ENCODE assay signal across 15 cellular contexts in genomic region chr2:213545481-213545880, GRCh38.
"Had no signal": no experiment of that assay in that cellular context is flagged by ENCODE, and none has a peak within 500 bp of the region (broad histone marks: within the 10 kb centered on the region; RNA-seq: fewer than 3 reads in every experiment).

No MANE protein-coding gene starts in this region.

- H3K27ac ChIP-seq: brain microvascular endothelial cell, ovary, upper lobe of right lung had no signal

- DNase-seq: activated CD4-positive, alpha-beta T cell treated with anti-CD3 and anti-CD28 coated beads for 1 hour; activated CD4-positive, alpha-beta T cell treated with anti-CD3 and anti-CD28 coated beads, Interleukin-2, amount 50 U/mL, for 48 hours; activated CD8-positive, alpha-beta memory T cell treated with anti-CD3 and anti-CD28 coated beads, Interleukin-2, amount 10 ng/mL, durations not matched to agents 7 days and 5 days; activated gamma-delta T cell; activated T-cell treated with anti-CD3 and anti-CD28 coated beads, Interleukin-2, amount 50 U/mL, for 24 hours; brain microvascular endothelial cell; effector memory CD8-positive, alpha-beta T cell; erythroblast; hypothalamus; kidney glomerular epithelial cell; ovary; stimulated activated CD4-positive, alpha-beta T cell treated with anti-CD3 and anti-CD28 coated beads, Interleukin-12 subunit alpha, Interleukin-12 subunit beta, amount 100 ng/mL, for 4 hours; stimulated activated CD4-positive, alpha-beta T cell treated with anti-CD3 and anti-CD28 coated beads, Interleukin-2, amount 100 ng/mL, for 48 hours; stimulated activated naive CD8-positive, alpha-beta T cell treated with anti-CD3 and anti-CD28 coated beads, Interleukin-15, Interleukin-2, amounts not matched to agents 100 U/mL and 50 U/mL, for 24 hours; upper lobe of right lung had no signal

- H3K4me1 ChIP-seq: upper lobe of right lung had no signal

- H3K9me3 ChIP-seq: ovary, upper lobe of right lung had no signal

- H3K36me3 ChIP-seq: brain microvascular endothelial cell, ovary, upper lobe of right lung had no signal

- H3K4me3 ChIP-seq: ovary, upper lobe of right lung had no signal

- ATAC-seq: activated CD8-positive, alpha-beta memory T cell treated with anti-CD3 and anti-CD28 coated beads, Interleukin-2, amount 10 ng/mL, durations not matched to agents 7 days and 5 days; effector memory CD8-positive, alpha-beta T cell; stimulated activated naive CD8-positive, alpha-beta T cell treated with anti-CD3 and anti-CD28 coated beads, Interleukin-15, Interleukin-2, amounts not matched to agents 100 U/mL and 50 U/mL, for 24 hours; upper lobe of right lung had no signal
